In genomic region chr17:39687101-39687545, GRCh38 we compare ENCODE assay signal across 8 cellular contexts. TPM values are rescaled to one million over a fixed set of nuclear protein-coding genes. Genes with fewer than 3 reads are reported as not detected.
DNase-seq lines count a peak whose midpoint lies in the region; ATAC-seq and TF ChIP-seq lines count a peak whose summit lies in the region.

No MANE protein-coding gene starts in this region.

- no peaks in the 10 kb centered on the region for H3K27me3 ChIP-seq in brain microvascular endothelial cell (replicated peaks)

- H3K4me1 Mint-ChIP-seq in IgD-negative memory B cell, result peaks cover 10 to 21% (median 18%) of the 10 kb centered on the region in 3 donors
- peaks cover 35% of the 10 kb centered on the region for H3K4me1 Mint-ChIP-seq in central memory CD8-positive, alpha-beta T cell
- H3K4me1 Mint-ChIP-seq in naive B cell, result peaks cover 24 to 34% (median 30%) of the 10 kb centered on the region in 3 donors

- peak overlapping the region; percentile 95 to 100 (median 99) for H3K4me3 Mint-ChIP-seq in IgD-negative memory B cell
- H3K4me3 Mint-ChIP-seq in central memory CD8-positive, alpha-beta T cell, result peak overlapping the region; percentile 95
- H3K4me3 Mint-ChIP-seq in naive B cell, result peak overlapping the region; percentile 97 to 99 (median 98)

- no peak for TF ChIP-seq CTCF in AG09309 (IDR thresholded peaks at IDR 0.05; ENCODE audit: control insufficient read depth, insufficient read depth, low read depth, low read length, missing control alignments)
- TF ChIP-seq CTCF in brain microvascular endothelial cell (IDR thresholded peaks at IDR 0.05; ENCODE audit: low read depth, low read length, missing control alignments), result no peak
- no peak for TF ChIP-seq CTCF in GM10248 (IDR thresholded peaks at IDR 0.05; ENCODE audit: control extremely low read depth, extremely low read depth, low read depth, missing control alignments)

- H3K27me3 Mint-ChIP-seq in IgD-negative memory B cell (no peaks in the 10 kb centered on the region), naive B cell (no peaks in the 10 kb centered on the region)
- no peaks in the 10 kb centered on the region for H3K27me3 Mint-ChIP-seq in central memory CD8-positive, alpha-beta T cell

- H3K9me3 Mint-ChIP-seq in IgD-negative memory B cell, result no peaks in the 10 kb centered on the region
- H3K9me3 Mint-ChIP-seq in central memory CD8-positive, alpha-beta T cell, result peaks cover 8% of the 10 kb centered on the region
- H3K9me3 Mint-ChIP-seq in naive B cell, result peaks cover 0 to 6% (median 0%) of the 10 kb centered on the region in 7 donors

- in situ Hi-C loops in brain microvascular endothelial cell (cut with HindIII; ENCODE audit: low pct_ligation_motif_present, low sequenced_read_pairs), result no loop called here

- H3K36me3 ChIP-seq in brain microvascular endothelial cell (replicated peaks), result no peaks in the 10 kb centered on the region

- peak overlapping the region in 2 of 3 donors; percentile 82 to 96 for H3K27ac Mint-ChIP-seq in IgD-negative memory B cell
- H3K27ac Mint-ChIP-seq in central memory CD8-positive, alpha-beta T cell (ENCODE audit: low read depth), result peak overlapping the region; percentile 99
- peak overlapping the region in 5 of 6 donors; percentile 88 to 98 (median 95) for H3K27ac Mint-ChIP-seq in naive B cell

- H3K27ac ChIP-seq in brain microvascular endothelial cell, result no peak overlapping the region

- DNase-seq in AG09309 (ENCODE audit: low read depth) (no peak), naive B cell (no peak), SIG-M5 treated with dmso at 0.1 percent for 504 hours (lab: John Stamatoyannopoulos, UW; ENCODE audit: unreplicated experiment) (no peak), brain microvascular endothelial cell (no peak), NCI-H2171 treated with DMSO at 0.1 percent for 48 hours (lab: John Stamatoyannopoulos, UW) (no peak), GM10248 (ENCODE audit: extremely low spot score) (no peak)
- no peak for DNase-seq in central memory CD8-positive, alpha-beta T cell (ENCODE audit: low spot score in 2 of 2)

- POLR2A ChIA-PET in GM10248 (lab: Yijun Ruan, JAX), result no interaction called here

- CTCF ChIA-PET in GM10248 (lab: Yijun Ruan, JAX), result interaction anchor here (0.7 to 3.0 kb wide), 4 partner anchors 9 to 65 kb away, joined by 3 to 15 read pairs (median 7); partner anchors contain the start of gene PNMT

- ATAC-seq in central memory CD8-positive, alpha-beta T cell (replicated peaks; ENCODE audit: extremely low read depth, poor library complexity, severe bottlenecking), result no peak
- ATAC-seq in naive B cell (ENCODE audit: low read depth in 2 of 2), result no peak

- H3K4me3 ChIP-seq in AG09309 (ENCODE audit: control insufficient read depth, low read depth, low read length) (peak overlapping the region; percentile 78; the same call in 1 of the 2 replicates), brain microvascular endothelial cell (ENCODE audit: low read depth, low read length) (no peak overlapping the region)

- H3K36me3 Mint-ChIP-seq in IgD-negative memory B cell (peaks cover 7% of the 10 kb centered on the region), naive B cell (peaks cover 9 to 30% of the 10 kb centered on the region in 2 donors)
- peaks cover 11% of the 10 kb centered on the region for H3K36me3 Mint-ChIP-seq in central memory CD8-positive, alpha-beta T cell (ENCODE audit: insufficient read depth)

RNA-seq across cellular contexts. Expression of gene PGAP3, which starts 0.7 kb away (rescaled TPM):
- 15.6 TPM for polyA plus RNA-seq in IgD-negative memory B cell
- 10 to 100 TPM in 2 of 6 donors, 1 to 10 TPM in 4; 7.2 to 18.2 (median 9.1) TPM for polyA plus RNA-seq in naive B cell (ENCODE audit: low read depth in 6 of 6)

RNA-seq across cellular contexts. Expression of gene ERBB2, which starts 12.7 kb away (rescaled TPM):
- polyA plus RNA-seq in IgD-negative memory B cell (0.79 TPM), naive B cell (ENCODE audit: low read depth in 6 of 6) (1 to 10 TPM in 3 of 6 donors, under 1 TPM in 3; 0.20 to 3.0 (median 1.1) TPM)

RNA-seq across cellular contexts. Expression of gene PNMT, which starts 18.9 kb away (rescaled TPM):
- polyA plus RNA-seq in IgD-negative memory B cell (not detected), naive B cell (ENCODE audit: low read depth in 6 of 6) (not detected)

RNA-seq across cellular contexts. Expression of gene TCAP, which starts 22.0 kb away (rescaled TPM):
- polyA plus RNA-seq in IgD-negative memory B cell, result not detected
- polyA plus RNA-seq in naive B cell (ENCODE audit: low read depth in 6 of 6), result under 1 TPM in 3 of 6 donors, not detected in 3; 0.12 to 0.25 (median 0.24) TPM

RNA-seq across cellular contexts. Expression of gene MIEN1, which starts 43.2 kb away (rescaled TPM):
- polyA plus RNA-seq in IgD-negative memory B cell (113 TPM), naive B cell (ENCODE audit: low read depth in 6 of 6) (100 to 1,000 TPM in 5 of 6 donors, 10 to 100 TPM in 1; 99.3 to 135 (median 123) TPM)
